ENCODE assay signal across 8 cellular contexts in the genomic region with DNA sequence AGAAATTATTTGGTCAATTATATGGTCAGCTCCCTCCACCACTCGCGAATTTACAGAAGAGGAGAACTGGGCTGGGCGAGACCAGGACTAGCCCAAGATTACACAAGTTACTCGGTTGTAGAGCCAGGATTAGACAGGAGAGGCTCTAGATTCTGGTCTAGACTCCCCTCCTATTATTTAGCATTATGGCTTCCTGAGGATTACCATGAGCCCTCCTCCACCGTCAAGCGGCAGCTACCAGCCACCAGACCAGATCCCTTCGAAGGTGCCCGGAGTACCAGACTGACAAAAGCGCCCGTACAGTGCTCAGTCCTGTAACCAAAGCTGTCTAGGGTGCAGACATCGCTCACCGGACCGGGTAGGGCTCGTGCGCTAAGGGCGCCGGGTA. TPM values are rescaled to one million over a fixed set of nuclear protein-coding genes. Genes with fewer than 3 reads are reported as not detected.
A peak's percentile ranks its signal among the peaks of the same experiment; 100 is the strongest.
DNase-seq lines count a peak whose midpoint lies in the region; ATAC-seq and TF ChIP-seq lines count a peak whose summit lies in the region.

No MANE protein-coding gene starts in this region.

- intact Hi-C loops in esophagus squamous epithelium (cut with DNase I) = no loop called here

- H3K9me3 ChIP-seq in NT2/D1 (ENCODE audit: insufficient read depth, low read length) (no peaks in the 10 kb centered on the region; the same call in 1 of the 2 replicates), esophagus squamous epithelium (no peaks in the 10 kb centered on the region)

- H3K4me1 ChIP-seq in NT2/D1 (ENCODE audit: insufficient read depth, insufficient read length) (no peaks in the 10 kb centered on the region), esophagus squamous epithelium (peaks cover 6 to 30% (median 15%) of the 10 kb centered on the region in 3 donors), rectal smooth muscle tissue (ENCODE audit: control insufficient read depth, insufficient read depth, low read length) (no peaks in the 10 kb centered on the region)

- H3K27ac ChIP-seq in esophagus squamous epithelium (no peak overlapping the region), rectal smooth muscle tissue (ENCODE audit: low read depth, low read length) (no peak overlapping the region)

- no peak for ATAC-seq in GM21367 (IDR thresholded peaks at IDR 0.05; ENCODE audit: unreplicated experiment)
- no peak for ATAC-seq in HG03342 (IDR thresholded peaks at IDR 0.05; ENCODE audit: unreplicated experiment)
- ATAC-seq in HG03025 (IDR thresholded peaks at IDR 0.05; ENCODE audit: low FRiP score, unreplicated experiment) = no peak

- H3K4me3 ChIP-seq in NT2/D1 (ENCODE audit: insufficient read length, low read depth) = peak overlapping the region; percentile 4
- H3K4me3 ChIP-seq in esophagus squamous epithelium = peak overlapping the region; percentile 36 to 67 (median 47)
- peak overlapping the region; percentile 61 for H3K4me3 ChIP-seq in rectal smooth muscle tissue (ENCODE audit: low read length)

- TF ChIP-seq CTCF in esophagus squamous epithelium (IDR thresholded peaks at IDR 0.05) = no peak

- H3K27me3 ChIP-seq in NT2/D1 (ENCODE audit: insufficient read depth, insufficient read length) = peaks cover 33% of the 10 kb centered on the region
- peaks cover 3 to 72% (median 15%) of the 10 kb centered on the region in 4 donors for H3K27me3 ChIP-seq in esophagus squamous epithelium
- peaks cover 15% of the 10 kb centered on the region for H3K27me3 ChIP-seq in rectal smooth muscle tissue (ENCODE audit: control insufficient read depth, insufficient read depth, low read length)

- H3K36me3 ChIP-seq in NT2/D1 (ENCODE audit: insufficient read depth, insufficient read length, low read length) (no peaks in the 10 kb centered on the region), esophagus squamous epithelium (no peaks in the 10 kb centered on the region), rectal smooth muscle tissue (ENCODE audit: control insufficient read depth, insufficient read depth, low read length) (no peaks in the 10 kb centered on the region)

- TF ChIP-seq POLR2A in esophagus squamous epithelium (IDR thresholded peaks at IDR 0.05) = no peak

- 24 to 40% methylated on average over 9 to 10 of the region's 17 CpGs for WGBS in esophagus squamous epithelium, 2 donors

- H3K9ac ChIP-seq in NT2/D1 (ENCODE audit: insufficient read length, low read depth) (no peak overlapping the region), rectal smooth muscle tissue (ENCODE audit: low read length) (no peak overlapping the region)

- peak; percentile 70 for DNase-seq in ELF-1 (ENCODE audit: low read depth, low spot score)
- no peak for DNase-seq in NT2/D1 (ENCODE audit: low read depth, low spot score)
- DNase-seq in esophagus squamous epithelium (lab: John Stamatoyannopoulos, UW) = no peak
- no peak for DNase-seq in activated gamma-delta T cell (lab: John Stamatoyannopoulos, UW)

RNA-seq across cellular contexts. Expression of a gene that starts 0.5 kb away (rescaled TPM):
- total RNA-seq in esophagus squamous epithelium = under 1 TPM in 1 of 4 donors, not detected in 3; 0.19 TPM

RNA-seq across cellular contexts. Expression of a gene that starts 28.1 kb away (rescaled TPM):
- 1 to 10 TPM; 1.1 to 4.0 (median 2.8) TPM for total RNA-seq in esophagus squamous epithelium

Comparison
In these comparisons a context has a peak if more than half of its experiments do, and no peak if none do; other contexts are left out.
1. H3K4me3 ChIP-seq: peak in every context shown above with its lines; median percentile 61 in rectal smooth muscle tissue; 47 in esophagus squamous epithelium; 4 in NT2/D1.